In genomic region chr10:85979598-85979997, GRCh38 we compare ENCODE assay signal across 31 cellular contexts.
"Had no signal": no experiment of that assay in that cellular context is flagged by ENCODE, and none has a peak within 500 bp of the region (broad histone marks: within the 10 kb centered on the region; RNA-seq: fewer than 3 reads in every experiment).

No MANE protein-coding gene starts in this region.

- DNase-seq: activated CD4-positive, alpha-beta memory T cell treated with anti-CD3 and anti-CD28 coated beads for 36 hours; activated CD4-positive, alpha-beta T cell treated with anti-CD3 and anti-CD28 coated beads for 1 hour; activated CD4-positive, alpha-beta T cell treated with anti-CD3 and anti-CD28 coated beads for 4 hours; activated CD8-positive, alpha-beta memory T cell treated with anti-CD3 and anti-CD28 coated beads, Interleukin-2, amount 10 ng/mL, durations not matched to agents 7 days and 5 days; activated CD8-positive, alpha-beta memory T cell treated with anti-CD3 and anti-CD28 coated beads, Interleukin-2, amount 50 U/mL, for 4 hours; activated CD8-positive, alpha-beta T cell treated with anti-CD3 and anti-CD28 coated beads, Interleukin-2, amount 10 ng/mL, durations not matched to agents 7 days and 5 days; activated effector memory CD4-positive, alpha-beta T cell treated with anti-CD3 and anti-CD28 coated beads, Interleukin-2, amount 50 U/mL, for 16 hours; activated naive CD4-positive, alpha-beta T cell treated with anti-CD3 and anti-CD28 coated beads for 36 hours; activated naive CD8-positive, alpha-beta T cell treated with anti-CD3 and anti-CD28 coated beads for 36 hours; activated naive CD8-positive, alpha-beta T cell treated with anti-CD3 and anti-CD28 coated beads, Interleukin-2, amount 50 U/mL, for 24 hours; activated T-cell treated with anti-CD3 and anti-CD28 coated beads, Interleukin-2, amount 50 U/mL, for 1 hour; activated T-cell treated with anti-CD3 and anti-CD28 coated beads, Interleukin-2, amount 50 U/mL, for 48 hours; amygdala; aorta; body of pancreas; central memory CD4-positive, alpha-beta T cell; cerebellar nuclear complex; colonic mucosa; effector memory CD4-positive, alpha-beta T cell; erythroblast; esophagus squamous epithelium; foreskin melanocyte; T-helper 2 cell had no signal

- H3K4me1 ChIP-seq: adrenal gland, body of pancreas, colonic mucosa, esophagus squamous epithelium, gastroesophageal sphincter had no signal

- H3K36me3 ChIP-seq: adrenal gland, cardiac muscle cell, colonic mucosa, esophagus squamous epithelium, gastroesophageal sphincter had no signal

- H3K9me3 Mint-ChIP-seq: activated CD4-positive, alpha-beta memory T cell treated with anti-CD3 and anti-CD28 coated beads for 36 hours; activated naive CD4-positive, alpha-beta T cell treated with anti-CD3 and anti-CD28 coated beads for 36 hours; activated naive CD4-positive, alpha-beta T cell treated with anti-CD3 and anti-CD28 coated beads, Interleukin-2, amount 50 U/mL, for 24 hours; activated naive CD8-positive, alpha-beta T cell treated with anti-CD3 and anti-CD28 coated beads for 36 hours; activated naive CD8-positive, alpha-beta T cell treated with anti-CD3 and anti-CD28 coated beads, Interleukin-2, amount 50 U/mL, for 24 hours; activated T-helper 1 cell treated with anti-CD3 and anti-CD28 coated beads, Interleukin-12 subunit alpha, Interleukin-12 subunit beta, Interleukin-2, Interleukin-4 antibody, amounts not matched to agents 30 ng/mL and 10 ng/mL and 1 ng/mL, durations not matched to agents 14 hours and 24 hours and 36 hours; activated T-helper 2 cell treated with anti-CD3 and anti-CD28 coated beads, Interferon-gamma antibody, Interleukin-2, Interleukin-4, amounts not matched to agents 10 μg/mL and 5 μg/mL and 100 μg/mL, durations not matched to agents 14 hours and 24 hours and 36 hours; WTC11 had no signal

- H3K27me3 Mint-ChIP-seq: activated CD8-positive, alpha-beta memory T cell treated with anti-CD3 and anti-CD28 coated beads, Interleukin-2, amount 10 ng/mL, durations not matched to agents 7 days and 5 days; activated naive CD8-positive, alpha-beta T cell treated with anti-CD3 and anti-CD28 coated beads for 36 hours had no signal

- H3K4me1 Mint-ChIP-seq: activated CD8-positive, alpha-beta memory T cell treated with anti-CD3 and anti-CD28 coated beads, Interleukin-2, amount 10 ng/mL, durations not matched to agents 7 days and 5 days; activated naive CD4-positive, alpha-beta T cell treated with anti-CD3 and anti-CD28 coated beads, Interleukin-2, amount 50 U/mL, for 24 hours; activated naive CD8-positive, alpha-beta T cell treated with anti-CD3 and anti-CD28 coated beads for 36 hours; activated naive CD8-positive, alpha-beta T cell treated with anti-CD3 and anti-CD28 coated beads, Interleukin-2, amount 50 U/mL, for 24 hours had no signal

- H3K4me3 Mint-ChIP-seq: activated CD4-positive, alpha-beta memory T cell treated with anti-CD3 and anti-CD28 coated beads for 36 hours; activated CD8-positive, alpha-beta memory T cell treated with anti-CD3 and anti-CD28 coated beads, Interleukin-2, amount 10 ng/mL, durations not matched to agents 7 days and 5 days; activated CD8-positive, alpha-beta T cell treated with anti-CD3 and anti-CD28 coated beads, Interleukin-2, amount 10 ng/mL, durations not matched to agents 7 days and 5 days; activated naive CD4-positive, alpha-beta T cell treated with anti-CD3 and anti-CD28 coated beads for 36 hours; activated naive CD4-positive, alpha-beta T cell treated with anti-CD3 and anti-CD28 coated beads, Interleukin-2, amount 50 U/mL, for 24 hours; activated naive CD8-positive, alpha-beta T cell treated with anti-CD3 and anti-CD28 coated beads for 36 hours; activated naive CD8-positive, alpha-beta T cell treated with anti-CD3 and anti-CD28 coated beads, Interleukin-2, amount 50 U/mL, for 24 hours; activated T-helper 1 cell treated with anti-CD3 and anti-CD28 coated beads, Interleukin-12 subunit alpha, Interleukin-12 subunit beta, Interleukin-2, Interleukin-4 antibody, amounts not matched to agents 30 ng/mL and 10 ng/mL and 1 ng/mL, durations not matched to agents 14 hours and 24 hours and 36 hours; WTC11 had no signal

- H3K36me3 Mint-ChIP-seq: activated CD4-positive, alpha-beta memory T cell treated with anti-CD3 and anti-CD28 coated beads for 36 hours; activated CD8-positive, alpha-beta memory T cell treated with anti-CD3 and anti-CD28 coated beads, Interleukin-2, amount 10 ng/mL, durations not matched to agents 7 days and 5 days; activated naive CD4-positive, alpha-beta T cell treated with anti-CD3 and anti-CD28 coated beads, Interleukin-2, amount 50 U/mL, for 24 hours; activated naive CD8-positive, alpha-beta T cell treated with anti-CD3 and anti-CD28 coated beads for 36 hours; WTC11 had no signal

- H3K27ac Mint-ChIP-seq: activated CD4-positive, alpha-beta memory T cell treated with anti-CD3 and anti-CD28 coated beads for 36 hours; activated CD8-positive, alpha-beta memory T cell treated with anti-CD3 and anti-CD28 coated beads, Interleukin-2, amount 10 ng/mL, durations not matched to agents 7 days and 5 days; activated CD8-positive, alpha-beta T cell treated with anti-CD3 and anti-CD28 coated beads, Interleukin-2, amount 10 ng/mL, durations not matched to agents 7 days and 5 days; activated naive CD4-positive, alpha-beta T cell treated with anti-CD3 and anti-CD28 coated beads for 36 hours; activated naive CD4-positive, alpha-beta T cell treated with anti-CD3 and anti-CD28 coated beads, Interleukin-2, amount 50 U/mL, for 24 hours; activated naive CD8-positive, alpha-beta T cell treated with anti-CD3 and anti-CD28 coated beads for 36 hours; activated naive CD8-positive, alpha-beta T cell treated with anti-CD3 and anti-CD28 coated beads, Interleukin-2, amount 50 U/mL, for 24 hours; activated T-helper 1 cell treated with anti-CD3 and anti-CD28 coated beads, Interleukin-12 subunit alpha, Interleukin-12 subunit beta, Interleukin-2, Interleukin-4 antibody, amounts not matched to agents 30 ng/mL and 10 ng/mL and 1 ng/mL, durations not matched to agents 14 hours and 24 hours and 36 hours; activated T-helper 2 cell treated with anti-CD3 and anti-CD28 coated beads, Interferon-gamma antibody, Interleukin-2, Interleukin-4, amounts not matched to agents 10 μg/mL and 5 μg/mL and 100 μg/mL, durations not matched to agents 14 hours and 24 hours and 36 hours; WTC11 had no signal

- H3K4me3 ChIP-seq: adrenal gland, body of pancreas, cardiac muscle cell, colonic mucosa, esophagus squamous epithelium, gastroesophageal sphincter had no signal

- H3K27ac ChIP-seq: adrenal gland, body of pancreas, cardiac muscle cell, colonic mucosa, esophagus squamous epithelium, gastroesophageal sphincter, VCaP had no signal

- H3K9me3 ChIP-seq: adrenal gland, body of pancreas, colonic mucosa, esophagus squamous epithelium, gastroesophageal sphincter had no signal
